Comparison of ENCODE assay signal across 9 cellular contexts in genomic region chr1:58592521-58593134, GRCh38. TPM values are rescaled to one million over a fixed set of nuclear protein-coding genes. Genes with fewer than 3 reads are reported as not detected.
DNase-seq lines count a peak whose midpoint lies in the region; TF ChIP-seq lines count a peak whose summit lies in the region.
"Had no signal": no experiment of that assay in that cellular context is flagged by ENCODE, and none has a peak within 500 bp of the region (broad histone marks: within the 10 kb centered on the region; RNA-seq: fewer than 3 reads in every experiment).

No MANE protein-coding gene starts in this region.

- no peak overlapping the region for H3K4me3 ChIP-seq in fibroblast of pulmonary artery (replicated peaks; ENCODE audit: low read depth, low read length)
- no peak overlapping the region for H3K4me3 ChIP-seq in prostate gland
- no peak overlapping the region for H3K4me3 ChIP-seq in BE2C (ENCODE audit: low read depth, low read length)

- H3K27ac Mint-ChIP-seq in glutamatergic neuron (ENCODE audit: unreplicated experiment), result no peak overlapping the region

- H3K36me3 ChIP-seq in prostate gland (no peaks in the 10 kb centered on the region), BE2C (no peaks in the 10 kb centered on the region)

- no peak for TF ChIP-seq POLR2A in prostate gland (IDR thresholded peaks at IDR 0.05)

- intact Hi-C loops in prostate gland (cut with DNase I), result no loop called here

- H3K27me3 ChIP-seq in prostate gland (replicated peaks; ENCODE audit: insufficient read depth) (no peaks in the 10 kb centered on the region), BE2C (no peaks in the 10 kb centered on the region)

- H3K27ac ChIP-seq in prostate gland, result peak overlapping the region in 1 of 2 donors; percentile 27

- 40% methylated on average over 5 of the region's 5 CpGs for WGBS in prostate gland

- H3K27me3 Mint-ChIP-seq in glutamatergic neuron (ENCODE audit: unreplicated experiment), result no peaks in the 10 kb centered on the region

- no peaks in the 10 kb centered on the region for H3K9me3 Mint-ChIP-seq in glutamatergic neuron (ENCODE audit: unreplicated experiment)

- no peak overlapping the region for H3K4me3 Mint-ChIP-seq in glutamatergic neuron (ENCODE audit: unreplicated experiment)

- H3K36me3 Mint-ChIP-seq in glutamatergic neuron (ENCODE audit: unreplicated experiment), result no peaks in the 10 kb centered on the region

- H3K4me1 Mint-ChIP-seq in glutamatergic neuron (ENCODE audit: low read depth, unreplicated experiment), result peaks cover 16% of the 10 kb centered on the region

- H3K9me3 ChIP-seq in prostate gland, result no peaks in the 10 kb centered on the region
- no peaks in the 10 kb centered on the region for H3K9me3 ChIP-seq in BE2C

- DNase-seq in EH (ENCODE audit: low read depth), result peak; percentile 96
- peak; percentile 30 for DNase-seq in RKO (ENCODE audit: low spot score)
- DNase-seq in fibroblast of pulmonary artery (ENCODE audit: low read depth), result peak; percentile 89
- peak; percentile 63 for DNase-seq in prostate gland (ENCODE audit: low spot score)
- no peak for DNase-seq in NCI-H187 (lab: John Stamatoyannopoulos, UW)
- DNase-seq in glutamatergic neuron, result no peak
- no peak for DNase-seq in activated gamma-delta T cell treated with Interleukin-2 at 50 U/mL for 16 hours
- DNase-seq in BE2C, result no peak
- DNase-seq: NCI-H187 treated with DMSO at 0.1 percent for 48 hours had no signal

- TF ChIP-seq CTCF in fibroblast of pulmonary artery (IDR thresholded peaks at IDR 0.05; ENCODE audit: low read length, missing control alignments), result no peak
- no peak for TF ChIP-seq CTCF in prostate gland (IDR thresholded peaks at IDR 0.05)
- no peak for TF ChIP-seq CTCF in glutamatergic neuron (IDR thresholded peaks at IDR 0.05; ENCODE audit: partially characterized antibody, unreplicated experiment)
- no peak for TF ChIP-seq CTCF in BE2C (IDR thresholded peaks at IDR 0.05; ENCODE audit: low read depth, low read length)

- H3K4me1 ChIP-seq in prostate gland (replicated peaks), result no peaks in the 10 kb centered on the region
- H3K4me1 ChIP-seq in BE2C, result no peaks in the 10 kb centered on the region

RNA-seq across cellular contexts. Expression of gene TACSTD2, which starts 15.6 kb away (rescaled TPM):
- total RNA-seq in prostate gland (100 to 1,000 TPM; 219 to 310 TPM), glutamatergic neuron (ENCODE audit: unreplicated experiment) (not detected)
- not detected for polyA plus RNA-seq in BE2C (2012; ENCODE audit: insufficient read depth, insufficient read length, low read depth)

RNA-seq across cellular contexts. Expression of gene OMA1, which starts 46.1 kb away (rescaled TPM):
- total RNA-seq in prostate gland, result 10 to 100 TPM; 26.4 to 46.6 TPM
- total RNA-seq in glutamatergic neuron (ENCODE audit: unreplicated experiment), result 5.9 TPM
- polyA plus RNA-seq in BE2C (2012; ENCODE audit: insufficient read depth, insufficient read length, low read depth), result 7.5 TPM

Comparison
In these comparisons a context has a peak if more than half of its experiments do, and no peak if none do; other contexts are left out.
1. DNase-seq: peak in EH (single experiment), RKO (single experiment), fibroblast of pulmonary artery (single experiment) and prostate gland (single experiment); none in NCI-H187 (0 of 2), glutamatergic neuron (single experiment), activated gamma-delta T cell treated with Interleukin-2 at 50 U/mL for 16 hours (single experiment) and BE2C (single experiment).
2. RNA of gene TACSTD2, which starts 15.6 kb away (total RNA-seq): 219 to 310 TPM in prostate gland; not detected in glutamatergic neuron (single experiment); every median in the first group is over 100 times any median in the second.